Comparison of ENCODE assay signal across 9 cellular contexts in genomic region chr6:149567194-149567586, GRCh38. TPM values are rescaled to one million over a fixed set of nuclear protein-coding genes. Genes with fewer than 3 reads are reported as not detected.
A peak's percentile ranks its signal among the peaks of the same experiment; 100 is the strongest.
DNase-seq lines count a peak whose midpoint lies in the region; ATAC-seq, FAIRE-seq and TF ChIP-seq lines count a peak whose summit lies in the region.
"Had no signal": no experiment of that assay in that cellular context is flagged by ENCODE, and none has a peak within 500 bp of the region (broad histone marks: within the 10 kb centered on the region; RNA-seq: fewer than 3 reads in every experiment).

No MANE protein-coding gene starts in this region.

- H3K4me1 ChIP-seq in hepatocyte (ENCODE audit: insufficient read depth) (peaks cover 8% of the 10 kb centered on the region), spleen (peaks cover 15 to 56% (median 31%) of the 10 kb centered on the region in 6 donors)

- H3K4me1 Mint-ChIP-seq in T-helper 17 cell: peaks cover 12% of the 10 kb centered on the region

- H3K27me3 ChIP-seq in hepatocyte (no peaks in the 10 kb centered on the region), spleen (replicated peaks in 1 of 7) (no peaks in the 10 kb centered on the region)

- no peak for TF ChIP-seq POLR2A in spleen (IDR thresholded peaks at IDR 0.05)

- WGBS in hepatocyte (ENCODE audit: low lambda C conversion rate, missing lambda C conversion rate): 41% methylated on average over 12 of the region's 12 CpGs
- 33 to 42% (median 38%) methylated on average over 12 of the region's 12 CpGs for WGBS in spleen, 5 donors

- no peak for TF ChIP-seq CTCF in hepatocyte (IDR thresholded peaks at IDR 0.05; ENCODE audit: poor library complexity)
- TF ChIP-seq CTCF in spleen (IDR thresholded peaks at IDR 0.05 in 8 of 11, conservative IDR thresholded peaks at IDR 0.05 in 3 of 11): no peak

- no peaks in the 10 kb centered on the region for H3K27me3 Mint-ChIP-seq in T-helper 17 cell

- peaks cover 37% of the 10 kb centered on the region for H4K20me1 ChIP-seq in hepatocyte (ENCODE audit: insufficient read depth, poor library complexity, severe bottlenecking)

- H3K4me3 ChIP-seq in hepatocyte: peak overlapping the region; percentile 91
- H3K4me3 ChIP-seq in spleen: peak overlapping the region; percentile 78 to 97 (median 89)

- peak overlapping the region; percentile 100 for H2AFZ ChIP-seq in hepatocyte

- ATAC-seq in GM21381 (IDR thresholded peaks at IDR 0.05; ENCODE audit: unreplicated experiment) (peak; percentile 14), T-helper 17 cell (no peak), HG02759 (IDR thresholded peaks at IDR 0.05; ENCODE audit: unreplicated experiment) (no peak)

- H3K36me3 Mint-ChIP-seq in T-helper 17 cell (ENCODE audit: low read depth): no peaks in the 10 kb centered on the region

- DNase-seq in T-helper 17 cell (no peak), hepatocyte (ENCODE audit: low spot score) (no peak), spleen (no peak), GM19239 (ENCODE audit: insufficient read length, low spot score) (no peak), SKM-1 (lab: John Stamatoyannopoulos, UW; ENCODE audit: unreplicated experiment) (no peak), NCI-H510A (lab: John Stamatoyannopoulos, UW) (no peak)

- peak overlapping the region; percentile 98 for H3K27ac ChIP-seq in hepatocyte
- H3K27ac ChIP-seq in spleen: peak overlapping the region; percentile 89 to 96 (median 94)

- no peaks in the 10 kb centered on the region for H3K9me2 ChIP-seq in hepatocyte (replicated peaks; ENCODE audit: insufficient read depth)

- peak overlapping the region; percentile 93 for H3K4me3 Mint-ChIP-seq in T-helper 17 cell

- peaks cover 56% of the 10 kb centered on the region for H3K79me2 ChIP-seq in hepatocyte

- H3K36me3 ChIP-seq in hepatocyte (replicated peaks; ENCODE audit: insufficient read depth, low read depth) (no peaks in the 10 kb centered on the region), spleen (no peaks in the 10 kb centered on the region)

- FAIRE-seq in GM19239 (lab: Jason Lieb, UNC): no peak
- FAIRE-seq: endometrium had no signal

- H3K4me2 ChIP-seq in hepatocyte: peak overlapping the region; percentile 91

- peak overlapping the region; percentile 82 for H3K27ac Mint-ChIP-seq in T-helper 17 cell

- intact Hi-C loops in spleen (cut with DNase I; ENCODE audit: low total_unique reads): loop anchor here (10.0 kb wide), 1 partner anchor 148 kb away; the partner anchor contains the start of gene LATS1

- H3K9me3 ChIP-seq in T-helper 17 cell (ENCODE audit: control insufficient read depth, low read length, poor library complexity, severe bottlenecking) (no peaks in the 10 kb centered on the region), hepatocyte (ENCODE audit: low read depth) (no peaks in the 10 kb centered on the region), spleen (no peaks in the 10 kb centered on the region)

RNA-seq across cellular contexts. Expression of gene GINM1, which starts 1.0 kb away (rescaled TPM):
- 10 to 100 TPM; 18.3 to 20.8 TPM for total RNA-seq in T-helper 17 cell
- 45.7 and 53.5 TPM in 2 replicates for total RNA-seq in hepatocyte
- 43.1 and 50.8 TPM in 2 replicates for polyA plus RNA-seq in hepatocyte
- 10 to 100 TPM; 28.4 to 47.7 (median 37.6) TPM for total RNA-seq in spleen
- polyA plus RNA-seq in spleen: 10 to 100 TPM; 16.7 to 25.2 (median 21.8) TPM

RNA-seq across cellular contexts. Expression of gene PPIL4, which starts 21.3 kb away (rescaled TPM):
- total RNA-seq in T-helper 17 cell: 10 to 100 TPM; 33.0 to 34.7 TPM
- 38.5 and 38.7 TPM in 2 replicates for total RNA-seq in hepatocyte
- polyA plus RNA-seq in hepatocyte: 31.4 and 33.8 TPM in 2 replicates
- 10 to 100 TPM; 24.8 to 36.8 (median 30.7) TPM for total RNA-seq in spleen
- 10 to 100 TPM; 14.7 to 18.5 (median 16.8) TPM for polyA plus RNA-seq in spleen
